In genomic region chr10:5904227-5904626, GRCh38 we compare ENCODE assay signal across 12 cellular contexts. TPM values are rescaled to one million over a fixed set of nuclear protein-coding genes. Genes with fewer than 3 reads are reported as not detected.
A peak's percentile ranks its signal among the peaks of the same experiment; 100 is the strongest.
DNase-seq lines count a peak whose midpoint lies in the region; ATAC-seq and TF ChIP-seq lines count a peak whose summit lies in the region.
"Had no signal": no experiment of that assay in that cellular context is flagged by ENCODE, and none has a peak within 500 bp of the region (broad histone marks: within the 10 kb centered on the region; RNA-seq: fewer than 3 reads in every experiment).

No MANE protein-coding gene starts in this region.

- no peak for TF ChIP-seq CTCF in OCI-LY7 (conservative IDR thresholded peaks at IDR 0.05; ENCODE audit: low read length)
- no peak for TF ChIP-seq CTCF in tibial nerve (IDR thresholded peaks at IDR 0.05)

- H3K27ac ChIP-seq in OCI-LY7 (ENCODE audit: low read depth, low read length, poor library complexity, severe bottlenecking) (no peak overlapping the region), tibial nerve (no peak overlapping the region)
- H3K27ac ChIP-seq: ascending aorta had no signal

- POLR2A ChIA-PET in OCI-LY7 (lab: Charles Lee), result interaction anchor here (1.1 to 2.3 kb wide), 4 partner anchors 10 to 91 kb away, joined by 4 to 9 read pairs (median 6); partner anchors contain the start of gene GDI2

- no TSS peak for BruUV-seq in OCI-LY7 (replicated peaks; lab: Mats Ljungman, UMichigan)

- H3K9me3 ChIP-seq in OCI-LY7 (ENCODE audit: low read length) (no peaks in the 10 kb centered on the region), tibial nerve (no peaks in the 10 kb centered on the region)
- H3K9me3 ChIP-seq: ascending aorta had no signal

- CTCF ChIA-PET in OCI-LY7 (lab: Charles Lee; ENCODE audit: unreplicated experiment), result no interaction called here

- peak; percentile 93 for ATAC-seq in HG02870 (IDR thresholded peaks at IDR 0.05; ENCODE audit: unreplicated experiment)

- no peak for TF ChIP-seq EP300 in tibial nerve (IDR thresholded peaks at IDR 0.05)

- no peaks in the 10 kb centered on the region for H3K27me3 ChIP-seq in tibial nerve
- H3K27me3 ChIP-seq: ascending aorta had no signal

- H3K4me3 ChIP-seq in GM08714 (ENCODE audit: low read length) (peak overlapping the region; percentile 53; the same call in 1 of the 2 replicates), OCI-LY7 (ENCODE audit: low read depth, low read length, poor library complexity, severe bottlenecking) (no peak overlapping the region), tibial nerve (no peak overlapping the region)
- H3K4me3 ChIP-seq: ascending aorta had no signal

- no peak overlapping the region for H2AFZ ChIP-seq in OCI-LY7 (ENCODE audit: low read length)

- WGBS in tibial nerve, 2 donors, result 72 to 77% methylated on average over 4 of the region's 4 CpGs

- H3K36me3 ChIP-seq in OCI-LY7 (ENCODE audit: insufficient read depth, low read length) (peaks cover 31% of the 10 kb centered on the region), tibial nerve (peaks cover 0 to 50% (median 3%) of the 10 kb centered on the region in 3 donors)

- no peaks in the 10 kb centered on the region for H3K9me2 ChIP-seq in OCI-LY7 (ENCODE audit: insufficient read depth, low read length)

- intact Hi-C loops in OCI-LY7 (cut with micrococcal nuclease; ENCODE audit: unreplicated experiment), result no loop called here

- no peaks in the 10 kb centered on the region for H3K79me2 ChIP-seq in OCI-LY7 (ENCODE audit: insufficient read depth, low read depth, low read length)

- no peak overlapping the region for H3K4me2 ChIP-seq in OCI-LY7 (ENCODE audit: low read length)

- no peak for TF ChIP-seq POLR2A in tibial nerve (IDR thresholded peaks at IDR 0.05)

- H3K4me1 ChIP-seq in OCI-LY7 (ENCODE audit: insufficient read depth, low read length, poor library complexity, severe bottlenecking) (peaks cover 8% of the 10 kb centered on the region), tibial nerve (peaks cover 0 to 4% (median 0%) of the 10 kb centered on the region in 4 donors)
- H3K4me1 ChIP-seq: ascending aorta had no signal

- H4K20me1 ChIP-seq in OCI-LY7 (ENCODE audit: insufficient read depth, low read length), result no peaks in the 10 kb centered on the region

- DNase-seq in GM19238 (ENCODE audit: insufficient read length, low spot score) (peak; percentile 43), OCI-LY7 (ENCODE audit: low spot score) (peak; percentile 27), NCI-H2029 treated with DMSO at 0.1 percent for 48 hours (lab: John Stamatoyannopoulos, UW) (no peak), dermis blood vessel endothelial cell (no peak), hypothalamus (lab: John Stamatoyannopoulos, UW) (no peak), tibial nerve (ENCODE audit: low spot score in 2 of 2) (no peak)
- DNase-seq: CD4-positive, alpha-beta T cell; NCI-H2227 treated with DMSO at 0.1 percent for 48 hours; T1000 had no signal

RNA-seq across cellular contexts. Expression of gene FBH1, which starts 14.2 kb away (rescaled TPM):
- total RNA-seq in OCI-LY7 (2014; rRNA removed; shearing (Covaris generic)), result 61.9 and 65.6 TPM in 2 replicates
- 58.1 and 67.4 TPM in 2 replicates for total RNA-seq in OCI-LY7 (2022)
- total RNA-seq in dermis blood vessel endothelial cell, result 127 and 145 TPM in 2 replicates
- total RNA-seq in tibial nerve, result 100 to 1,000 TPM in 2 of 4 donors, 10 to 100 TPM in 2; 64.0 to 109 (median 96.6) TPM

RNA-seq across cellular contexts. Expression of gene ANKRD16, which starts 14.5 kb away (rescaled TPM):
- total RNA-seq in OCI-LY7 (2014; rRNA removed; shearing (Covaris generic)), result 7.9 and 15.2 TPM in 2 replicates
- total RNA-seq in OCI-LY7 (2022) (12.0 and 15.0 TPM in 2 replicates), dermis blood vessel endothelial cell (5.8 and 7.0 TPM in 2 replicates), tibial nerve (10 to 100 TPM; 20.5 to 24.0 (median 21.2) TPM)

Comparison
In these comparisons a context has a peak if more than half of its experiments do, and no peak if none do; other contexts are left out.
1. DNase-seq: peak in GM19238 (single experiment) and OCI-LY7 (single experiment); none in NCI-H2029 treated with DMSO at 0.1 percent for 48 hours (single experiment), dermis blood vessel endothelial cell (single experiment), hypothalamus (0 of 51) and tibial nerve (0 of 2).